ENCODE assay signal across 1 cellular context in genomic region chr4:176584031-176584430, GRCh38.
TF ChIP-seq lines count a peak whose summit lies in the region.

No MANE protein-coding gene starts in this region.

TF ChIP-seq in IMR-90, 13 proteins besides CTCF, POLR2A, EP300 and RAD21 (continued from another document):
- TF ChIP-seq, protein P1, sequence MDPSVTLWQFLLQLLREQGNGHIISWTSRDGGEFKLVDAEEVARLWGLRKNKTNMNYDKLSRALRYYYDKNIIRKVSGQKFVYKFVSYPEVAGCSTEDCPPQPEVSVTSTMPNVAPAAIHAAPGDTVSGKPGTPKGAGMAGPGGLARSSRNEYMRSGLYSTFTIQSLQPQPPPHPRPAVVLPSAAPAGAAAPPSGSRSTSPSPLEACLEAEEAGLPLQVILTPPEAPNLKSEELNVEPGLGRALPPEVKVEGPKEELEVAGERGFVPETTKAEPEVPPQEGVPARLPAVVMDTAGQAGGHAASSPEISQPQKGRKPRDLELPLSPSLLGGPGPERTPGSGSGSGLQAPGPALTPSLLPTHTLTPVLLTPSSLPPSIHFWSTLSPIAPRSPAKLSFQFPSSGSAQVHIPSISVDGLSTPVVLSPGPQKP (IDR thresholded peaks at IDR 0.05; ENCODE audit: borderline replicate concordance, low read depth, low read length) = no peak
- TF ChIP-seq CHD1 (IDR thresholded peaks at IDR 0.05; ENCODE audit: low read depth, low read length) = no peak
